ENCODE assay signal across 15 cellular contexts in genomic region chr2:153360239-153360638, GRCh38.
DNase-seq lines count a peak whose midpoint lies in the region; ATAC-seq, FAIRE-seq and TF ChIP-seq lines count a peak whose summit lies in the region.
"Had no signal": no experiment of that assay in that cellular context is flagged by ENCODE, and none has a peak within 500 bp of the region (broad histone marks: within the 10 kb centered on the region; RNA-seq: fewer than 3 reads in every experiment).

No MANE protein-coding gene starts in this region.

- no peaks in the 10 kb centered on the region for H3F3A ChIP-seq in neural progenitor cell (ENCODE audit: low read depth)

- POLR2A ChIA-PET in WTC11 (lab: Charles Lee), result no interaction called here

- DNase-seq in NCI-H82 (lab: John Stamatoyannopoulos, UW), result peak; percentile 91
- DNase-seq in WTC11 (ENCODE audit: low spot score), result peak; percentile 17
- DNase-seq in glutamatergic neuron, result peak; percentile 31
- peak; percentile 69 for DNase-seq in neural progenitor cell (ENCODE audit: low spot score)
- DNase-seq in GM12892 (ENCODE audit: insufficient read length), result no peak
- DNase-seq in SIG-M5 (lab: John Stamatoyannopoulos, UW), result no peak
- DNase-seq: Caco-2; CD8-positive, alpha-beta T cell; DMS53; IMR-90; KBM-7 had no signal

- H3K4me2 ChIP-seq in neural progenitor cell, result peak overlapping the region; percentile 45

- TF ChIP-seq POLR2A in GM12892 (IDR thresholded peaks at IDR 0.05; ENCODE audit: low read depth, low read length), result no peak

- H4K20me1 ChIP-seq in neural progenitor cell (ENCODE audit: low read depth), result no peaks in the 10 kb centered on the region

- H3K27me3 Mint-ChIP-seq in WTC11 (ENCODE audit: low read depth), result peaks cover 4% of the 10 kb centered on the region
- no peaks in the 10 kb centered on the region for H3K27me3 Mint-ChIP-seq in glutamatergic neuron (ENCODE audit: unreplicated experiment)
- H3K27me3 Mint-ChIP-seq in neural progenitor cell (ENCODE audit: insufficient read depth, low read depth), result peaks cover 3% of the 10 kb centered on the region

- H3K4me3 Mint-ChIP-seq in WTC11 (no peak overlapping the region), glutamatergic neuron (ENCODE audit: unreplicated experiment) (no peak overlapping the region), neural progenitor cell (no peak overlapping the region)
- H3K4me3 Mint-ChIP-seq: CD14-positive monocyte; CD8-positive, alpha-beta T cell had no signal

- H3K4me1 Mint-ChIP-seq in WTC11 (peaks cover 20% of the 10 kb centered on the region), glutamatergic neuron (ENCODE audit: low read depth, unreplicated experiment) (no peaks in the 10 kb centered on the region), neural progenitor cell (peaks cover 6% of the 10 kb centered on the region)
- H3K4me1 Mint-ChIP-seq: CD14-positive monocyte had no signal

- H3K27me3 ChIP-seq in neural progenitor cell, result no peaks in the 10 kb centered on the region

- no peak overlapping the region for H3K27ac ChIP-seq in neural progenitor cell

- H2AFZ ChIP-seq in neural progenitor cell (replicated peaks), result peak overlapping the region; percentile 76

- no peaks in the 10 kb centered on the region for H3K9me3 ChIP-seq in neural progenitor cell (ENCODE audit: low read depth)
- H3K9me3 ChIP-seq: Caco-2 had no signal

- H3K36me3 ChIP-seq in neural progenitor cell, result no peaks in the 10 kb centered on the region

- no peak overlapping the region for H3K27ac Mint-ChIP-seq in WTC11
- no peak overlapping the region for H3K27ac Mint-ChIP-seq in glutamatergic neuron (ENCODE audit: unreplicated experiment)
- H3K27ac Mint-ChIP-seq in neural progenitor cell, result no peak overlapping the region
- H3K27ac Mint-ChIP-seq: CD14-positive monocyte; CD8-positive, alpha-beta T cell had no signal

- no peaks in the 10 kb centered on the region for H3K36me3 Mint-ChIP-seq in WTC11
- no peaks in the 10 kb centered on the region for H3K36me3 Mint-ChIP-seq in glutamatergic neuron (ENCODE audit: unreplicated experiment)
- no peaks in the 10 kb centered on the region for H3K36me3 Mint-ChIP-seq in neural progenitor cell
- H3K36me3 Mint-ChIP-seq: CD14-positive monocyte; CD8-positive, alpha-beta T cell had no signal

- no peak overlapping the region for H3K4me3 ChIP-seq in neural progenitor cell

- H3K9ac ChIP-seq in neural progenitor cell, result no peak overlapping the region

- no peaks in the 10 kb centered on the region for H3K79me2 ChIP-seq in neural progenitor cell (ENCODE audit: low read depth)

- FAIRE-seq in GM12892 (lab: Jason Lieb, UNC), result no peak
- FAIRE-seq: GM18507, H54 had no signal

- TF ChIP-seq CTCF in WTC11 (IDR thresholded peaks at IDR 0.05) (no peak), glutamatergic neuron (IDR thresholded peaks at IDR 0.05; ENCODE audit: partially characterized antibody, unreplicated experiment) (no peak), neural progenitor cell (IDR thresholded peaks at IDR 0.05) (no peak)

- CTCF ChIA-PET in WTC11 (lab: Charles Lee), result interaction anchor here (1.0 to 1.1 kb wide), 2 partner anchors 10 to 435 kb away, joined by 3 to 4 read pairs; no protein-coding TSS in a partner anchor

- peaks cover 6% of the 10 kb centered on the region for H3K4me1 ChIP-seq in neural progenitor cell
- H3K4me1 ChIP-seq: Caco-2 had no signal

- peaks cover 10% of the 10 kb centered on the region; the same call in 1 of the 2 replicates for H3K9me3 Mint-ChIP-seq in WTC11
- peaks cover 1% of the 10 kb centered on the region for H3K9me3 Mint-ChIP-seq in glutamatergic neuron (ENCODE audit: unreplicated experiment)
- peaks cover 5% of the 10 kb centered on the region for H3K9me3 Mint-ChIP-seq in neural progenitor cell

- ATAC-seq in WTC11 (peak; percentile 73), GM21737 (IDR thresholded peaks at IDR 0.05; ENCODE audit: unreplicated experiment) (no peak)
- ATAC-seq: CD8-positive, alpha-beta T cell had no signal

TF ChIP-seq in WTC11, 78 proteins besides CTCF, POLR2A, EP300 and RAD21:
- TF ChIP-seq TEAD4 (CRISPR knock-in tag; IDR thresholded peaks at IDR 0.05), result no peak
- TF ChIP-seq FOXP1 (CRISPR knock-in tag; IDR thresholded peaks at IDR 0.05; ENCODE audit: borderline replicate concordance), result 0 out of 2 replicates have a peak, but pooled peaks have one; percentile 21
- no peak for TF ChIP-seq CREM (CRISPR knock-in tag; IDR thresholded peaks at IDR 0.05)
- no peak for TF ChIP-seq GRHL2 (CRISPR knock-in tag; IDR thresholded peaks at IDR 0.05; ENCODE audit: insufficient replicate concordance, severe bottlenecking)
- no peak for TF ChIP-seq ZNF317 (CRISPR knock-in tag; IDR thresholded peaks at IDR 0.05; ENCODE audit: borderline replicate concordance, low read depth)

Comparison
In these comparisons a context has a peak if more than half of its experiments do, and no peak if none do; other contexts are left out.
1. DNase-seq: peak in NCI-H82 (single experiment), WTC11 (single experiment), glutamatergic neuron (single experiment) and neural progenitor cell (single experiment); none in GM12892 (single experiment) and SIG-M5 (single experiment).